12 cellular contexts compared by ENCODE assay signal in genomic region chr5:147485046-147485445, GRCh38. TPM values are rescaled to one million over a fixed set of nuclear protein-coding genes. Genes with fewer than 3 reads are reported as not detected.
DNase-seq lines count a peak whose midpoint lies in the region; ATAC-seq, FAIRE-seq and TF ChIP-seq lines count a peak whose summit lies in the region.
"Had no signal": no experiment of that assay in that cellular context is flagged by ENCODE, and none has a peak within 500 bp of the region (broad histone marks: within the 10 kb centered on the region; RNA-seq: fewer than 3 reads in every experiment).

No MANE protein-coding gene starts in this region.

- ATAC-seq in GM23338 = no peak
- ATAC-seq in HG03439 (IDR thresholded peaks at IDR 0.05; ENCODE audit: unreplicated experiment) = no peak

- H3K4me3 Mint-ChIP-seq in GM23338 = no peak overlapping the region

- H3K9me2 ChIP-seq in GM23338 (ENCODE audit: insufficient read depth) = no peaks in the 10 kb centered on the region

- H3K4me1 Mint-ChIP-seq in GM23338 = peaks cover 55% of the 10 kb centered on the region

- H3K9me3 ChIP-seq in adipocyte (ENCODE audit: control insufficient read depth, low read length) (no peaks in the 10 kb centered on the region), iPS-20b (ENCODE audit: insufficient read depth, low read depth, low read length) (no peaks in the 10 kb centered on the region), subcutaneous abdominal adipose tissue (ENCODE audit: control insufficient read depth in 5 of 5, low read length in 5 of 5) (no peaks in the 10 kb centered on the region)

- DNase-seq in GM23338 (ENCODE audit: low spot score) = no peak
- DNase-seq in adipocyte (ENCODE audit: low read depth) = peak; percentile 69
- no peak for DNase-seq in hepatic stellate cell (ENCODE audit: low spot score)
- no peak for DNase-seq in GM12891 (ENCODE audit: insufficient read length, low spot score)
- DNase-seq: activated CD4-positive, alpha-beta T cell treated with anti-CD3 and anti-CD28 coated beads for 4 hours; DMS79; effector CD4-positive, alpha-beta T cell; KBM-7; kidney had no signal

- H3K27ac ChIP-seq in GM23338 (ENCODE audit: low read depth) (peak overlapping the region; percentile 64), iPS-20b (ENCODE audit: low read length) (no peak overlapping the region), subcutaneous abdominal adipose tissue (ENCODE audit: low read depth, low read length) (peak overlapping the region; percentile 53)

- H3K9me3 Mint-ChIP-seq in GM23338 = no peaks in the 10 kb centered on the region

- FAIRE-seq in GM12891 (lab: Jason Lieb, UNC) = no peak
- FAIRE-seq: kidney had no signal

- H2AFZ ChIP-seq in GM23338 = no peak overlapping the region

- TF ChIP-seq CTCF in GM23338 (conservative IDR thresholded peaks at IDR 0.05; ENCODE audit: low read depth in 2 of 2) = no peak

- H3K9ac ChIP-seq in adipocyte (ENCODE audit: low read length) (peak overlapping the region; percentile 71), iPS-20b (ENCODE audit: low read depth, low read length) (0 out of 2 replicates have a peak overlapping the region, but pooled peaks have one; percentile 31), subcutaneous abdominal adipose tissue (ENCODE audit: low read length in 5 of 5) (peak overlapping the region in 1 of 5 donors; percentile 13)

- H3K36me3 ChIP-seq in GM23338 (ENCODE audit: insufficient read depth) = no peaks in the 10 kb centered on the region
- no peaks in the 10 kb centered on the region for H3K36me3 ChIP-seq in adipocyte (ENCODE audit: control insufficient read depth, insufficient read depth, low read length, severe bottlenecking)
- H3K36me3 ChIP-seq in iPS-20b (ENCODE audit: insufficient read depth, low read depth, low read length) = no peaks in the 10 kb centered on the region
- H3K36me3 ChIP-seq in subcutaneous abdominal adipose tissue (ENCODE audit: control insufficient read depth in 5 of 5, insufficient read depth in 5 of 5, low read length in 5 of 5) = no peaks in the 10 kb centered on the region

- H3K4me1 ChIP-seq in GM23338 (ENCODE audit: insufficient read depth) = peaks cover 63% of the 10 kb centered on the region
- H3K4me1 ChIP-seq in adipocyte (ENCODE audit: control insufficient read depth, insufficient read depth, low read length) = peaks cover 37% of the 10 kb centered on the region
- H3K4me1 ChIP-seq in iPS-20b (ENCODE audit: insufficient read depth, low read length) = peaks cover 46% of the 10 kb centered on the region
- H3K4me1 ChIP-seq in subcutaneous abdominal adipose tissue (ENCODE audit: control insufficient read depth in 5 of 5, insufficient read depth in 5 of 5, low read length in 5 of 5) = peaks cover 9 to 61% (median 37%) of the 10 kb centered on the region in 5 donors

- no peaks in the 10 kb centered on the region for H4K20me1 ChIP-seq in GM23338 (replicated peaks; ENCODE audit: insufficient read depth)

- H3K36me3 Mint-ChIP-seq in GM23338 (ENCODE audit: low read depth) = peaks cover 3% of the 10 kb centered on the region; the same call in 1 of the 3 replicates

- H3K27me3 ChIP-seq in GM23338 (ENCODE audit: insufficient read depth) (no peaks in the 10 kb centered on the region), adipocyte (replicated peaks; ENCODE audit: control insufficient read depth, insufficient read depth, low read length) (no peaks in the 10 kb centered on the region), iPS-20b (ENCODE audit: insufficient read depth, low read length) (no peaks in the 10 kb centered on the region), subcutaneous abdominal adipose tissue (ENCODE audit: control insufficient read depth in 5 of 5, insufficient read depth in 4 of 5, low read length in 5 of 5) (no peaks in the 10 kb centered on the region)

- no peak overlapping the region for H3K4me2 ChIP-seq in GM23338

- no peak for TF ChIP-seq POLR2A in GM12891 (IDR thresholded peaks at IDR 0.05; ENCODE audit: low read depth, low read length)

- H3K4me3 ChIP-seq in GM23338 (no peak overlapping the region), adipocyte (ENCODE audit: low read length) (peak overlapping the region; percentile 38), iPS-20b (ENCODE audit: low read length) (no peak overlapping the region), subcutaneous abdominal adipose tissue (ENCODE audit: low read depth in 1 of 5, low read length in 5 of 5) (no peak overlapping the region)

- peak overlapping the region; percentile 52; the same call in 1 of the 2 replicates for H3K27ac Mint-ChIP-seq in GM23338

- H3K79me2 ChIP-seq in GM23338 (replicated peaks; ENCODE audit: insufficient read depth) = peaks cover 64% of the 10 kb centered on the region

- no peaks in the 10 kb centered on the region; the same call in 1 of the 2 replicates for H3F3A ChIP-seq in GM23338 (replicated peaks; ENCODE audit: low read depth)

- no peaks in the 10 kb centered on the region for H3K27me3 Mint-ChIP-seq in GM23338 (ENCODE audit: insufficient read depth, low read depth, poor library complexity)

TF ChIP-seq in GM23338, 12 proteins besides CTCF, POLR2A, EP300 and RAD21:
- TF ChIP-seq EZH2phosphoT487 (IDR thresholded peaks at IDR 0.05; ENCODE audit: unreplicated experiment) = no peak
- no peak for TF ChIP-seq ETS1 (IDR thresholded peaks at IDR 0.05)
- no peak for TF ChIP-seq JUNB (IDR thresholded peaks at IDR 0.05; ENCODE audit: unreplicated experiment)
- no peak for TF ChIP-seq ZNF331 (CRISPR knock-in tag; IDR thresholded peaks at IDR 0.05; ENCODE audit: low read depth)
- TF ChIP-seq POLR2AphosphoS5 (IDR thresholded peaks at IDR 0.05; ENCODE audit: low read depth) = no peak
- TF ChIP-seq CREB1 (CRISPR knock-in tag; IDR thresholded peaks at IDR 0.05; ENCODE audit: low read depth) = no peak

TF ChIP-seq in GM12891, 5 proteins besides CTCF, POLR2A, EP300 and RAD21:
- TF ChIP-seq TAF1 (IDR thresholded peaks at IDR 0.05; ENCODE audit: low read depth, low read length) (no peak), SPI1 (IDR thresholded peaks at IDR 0.05; ENCODE audit: low read depth, low read length) (no peak)

RNA-seq across cellular contexts. Expression of gene DPYSL3, which starts 24.8 kb away (rescaled TPM):
- total RNA-seq in GM23338 (2014; rRNA removed; shearing (Covaris generic)) = 440 and 455 TPM in 2 replicates
- polyA plus RNA-seq in GM23338 (2016; fragmentation: Nextera tagmentation; extraction: Ambion mirVana) = 97.6 and 102 TPM in 2 replicates
- polyA plus RNA-seq in GM12891 (2012; ENCODE audit: low read depth, missing spikeins) = 0.12 TPM
